9 cellular contexts compared by ENCODE assay signal in genomic region chr11:118820412-118821357, GRCh38. TPM values are rescaled to one million over a fixed set of nuclear protein-coding genes. Genes with fewer than 3 reads are reported as not detected.
DNase-seq lines count a peak whose midpoint lies in the region; ATAC-seq and TF ChIP-seq lines count a peak whose summit lies in the region.
"Had no signal": no experiment of that assay in that cellular context is flagged by ENCODE, and none has a peak within 500 bp of the region (broad histone marks: within the 10 kb centered on the region; RNA-seq: fewer than 3 reads in every experiment).

No MANE protein-coding gene starts in this region.

- H3K36me3 ChIP-seq in thyroid gland: no peaks in the 10 kb centered on the region

- no peaks in the 10 kb centered on the region for H3K9me3 Mint-ChIP-seq in activated naive CD8-positive, alpha-beta T cell treated with anti-CD3 and anti-CD28 coated beads, Interleukin-2, amount 10 ng/mL, durations not matched to agents 7 days and 5 days
- H3K9me3 Mint-ChIP-seq: naive thymus-derived CD8-positive, alpha-beta T cell had no signal

- TF ChIP-seq CTCF in GM13976 (IDR thresholded peaks at IDR 0.05; ENCODE audit: borderline replicate concordance, control extremely low read depth, extremely low read depth, insufficient read depth, missing control alignments) (no peak), thyroid gland (IDR thresholded peaks at IDR 0.05) (peak in 1 of 6 experiments; percentile 10)

- no peak overlapping the region for H3K4me3 Mint-ChIP-seq in activated naive CD8-positive, alpha-beta T cell treated with anti-CD3 and anti-CD28 coated beads, Interleukin-2, amount 10 ng/mL, durations not matched to agents 7 days and 5 days

- H3K27ac Mint-ChIP-seq in activated naive CD8-positive, alpha-beta T cell treated with anti-CD3 and anti-CD28 coated beads, Interleukin-2, amount 10 ng/mL, durations not matched to agents 7 days and 5 days: peak overlapping the region; percentile 42

- no peaks in the 10 kb centered on the region for H3K9me3 ChIP-seq in thyroid gland

- no peaks in the 10 kb centered on the region for H3K27me3 Mint-ChIP-seq in activated naive CD8-positive, alpha-beta T cell treated with anti-CD3 and anti-CD28 coated beads, Interleukin-2, amount 10 ng/mL, durations not matched to agents 7 days and 5 days
- H3K27me3 Mint-ChIP-seq: naive thymus-derived CD8-positive, alpha-beta T cell had no signal

- H3K4me1 ChIP-seq in thyroid gland: peaks cover 0 to 3% of the 10 kb centered on the region in 2 donors

- intact Hi-C loops in left colon (cut with DNase I, micrococcal nuclease): no loop called here
- intact Hi-C loops in thyroid gland (cut with DNase I): no loop called here

- H3K27ac ChIP-seq in thyroid gland: peak overlapping the region; percentile 62 to 91 (median 66)

- H3K4me3 ChIP-seq in thyroid gland (replicated peaks in 1 of 3): no peak overlapping the region

- POLR2A ChIA-PET in activated naive CD8-positive, alpha-beta T cell treated with anti-CD3 and anti-CD28 coated beads, Interleukin-2, amount 10 ng/mL, durations not matched to agents 7 days and 5 days (lab: Charles Lee): interaction anchor here (0.7 to 1.3 kb wide), 2 partner anchors 30 to 234 kb away, joined by 3 to 7 read pairs; partner anchors contain the start of gene DDX6

- 41 to 44% methylated on average over 14 of the region's 14 CpGs for WGBS in thyroid gland, 2 donors

- no peaks in the 10 kb centered on the region for H3K36me3 Mint-ChIP-seq in activated naive CD8-positive, alpha-beta T cell treated with anti-CD3 and anti-CD28 coated beads, Interleukin-2, amount 10 ng/mL, durations not matched to agents 7 days and 5 days
- H3K36me3 Mint-ChIP-seq: naive thymus-derived CD8-positive, alpha-beta T cell had no signal

- H3K27me3 ChIP-seq in thyroid gland: no peaks in the 10 kb centered on the region

- peak; percentile 88 for ATAC-seq in GM21423 (IDR thresholded peaks at IDR 0.05; ENCODE audit: unreplicated experiment)
- ATAC-seq in HG03565 (IDR thresholded peaks at IDR 0.05; ENCODE audit: unreplicated experiment): peak; percentile 87
- ATAC-seq in activated naive CD8-positive, alpha-beta T cell treated with anti-CD3 and anti-CD28 coated beads, Interleukin-2, amount 10 ng/mL, durations not matched to agents 7 days and 5 days (ENCODE audit: low read depth): no peak
- ATAC-seq in left colon: peak; percentile 100

- TF ChIP-seq POLR2A in thyroid gland (IDR thresholded peaks at IDR 0.05): peak in 1 of 2 donors; percentile 43

- DNase-seq in GM13976 (ENCODE audit: low spot score): peak; percentile 83
- DNase-seq in activated naive CD8-positive, alpha-beta T cell treated with anti-CD3 and anti-CD28 coated beads, Interleukin-2, amount 10 ng/mL, durations not matched to agents 7 days and 5 days: no peak
- peak; percentile 90 to 94 for DNase-seq in left colon
- DNase-seq in thyroid gland: peak; percentile 98
- DNase-seq in SKM-1 treated with dmso at 0.1 percent for 144 hours (lab: John Stamatoyannopoulos, UW; ENCODE audit: unreplicated experiment): no peak
- no peak for DNase-seq in dermis blood vessel endothelial cell

- in situ Hi-C loops in GM13976 (cut with MboI; ENCODE audit: low sequenced_read_pairs, unreplicated experiment): no loop called here

- H3K4me1 Mint-ChIP-seq in activated naive CD8-positive, alpha-beta T cell treated with anti-CD3 and anti-CD28 coated beads, Interleukin-2, amount 10 ng/mL, durations not matched to agents 7 days and 5 days: peaks cover 2% of the 10 kb centered on the region

RNA-seq across cellular contexts. Expression of gene DDX6, which starts 29.7 kb away (rescaled TPM):
- total RNA-seq in activated naive CD8-positive, alpha-beta T cell treated with anti-CD3 and anti-CD28 coated beads, Interleukin-2, amount 10 ng/mL, durations not matched to agents 7 days and 5 days: 100 to 1,000 TPM; 193 to 212 TPM
- 100 to 1,000 TPM in 1 of 2 donors, 10 to 100 TPM in 1; 96.3 to 100 TPM for total RNA-seq in left colon
- 100 to 1,000 TPM; 110 to 178 (median 142) TPM for total RNA-seq in thyroid gland
- 131 and 184 TPM in 2 replicates for total RNA-seq in dermis blood vessel endothelial cell

Comparison
In these comparisons a context has a peak if more than half of its experiments do, and no peak if none do; other contexts are left out.
1. DNase-seq: peak in GM13976 (single experiment), left colon (2 of 2) and thyroid gland (2 of 2); none in activated naive CD8-positive, alpha-beta T cell treated with anti-CD3 and anti-CD28 coated beads, Interleukin-2, amount 10 ng/mL, durations not matched to agents 7 days and 5 days (single experiment), SKM-1 treated with dmso at 0.1 percent for 144 hours (single experiment) and dermis blood vessel endothelial cell (single experiment).